Comparison of ENCODE assay signal across 8 cellular contexts in genomic region chr3:185824467-185825378, GRCh38. TPM values are rescaled to one million over a fixed set of nuclear protein-coding genes. Genes with fewer than 3 reads are reported as not detected.
DNase-seq lines count a peak whose midpoint lies in the region; ATAC-seq and TF ChIP-seq lines count a peak whose summit lies in the region.

IGF2BP2 (minus strand) TSS chr3:185825042; CDS start chr3:185824960, 82 bp downstream.

- peak; percentile 76 for DNase-seq in GM23338 (ENCODE audit: low spot score)
- peak; percentile 20 for DNase-seq in NCI-H1048 (lab: John Stamatoyannopoulos, UW)
- peak; percentile 87 for DNase-seq in activated CD4-positive, alpha-beta T cell treated with anti-CD3 and anti-CD28 coated beads, Interleukin-2, amount 10 ng/mL, durations not matched to agents 24 days and 14 days
- DNase-seq in effector memory CD4-positive, alpha-beta T cell = peak in 1 of 3 donors; percentile 9
- peak; percentile 69 for DNase-seq in lung (ENCODE audit: low spot score)
- peak; percentile 28 for DNase-seq in stimulated activated CD8-positive, alpha-beta memory T cell treated with anti-CD3 and anti-CD28 coated beads, Interleukin-4, amount 100 ng/mL, for 24 hours (ENCODE audit: low read depth)

- peak within 1 kb of the TSS; percentile 95 for H3K4me3 Mint-ChIP-seq in GM23338
- peak within 1 kb of the TSS; percentile 86 for H3K4me3 Mint-ChIP-seq in activated CD4-positive, alpha-beta T cell treated with anti-CD3 and anti-CD28 coated beads, Interleukin-2, amount 10 ng/mL, durations not matched to agents 24 days and 14 days

- H3K27me3 ChIP-seq in DOHH2 (ENCODE audit: control insufficient read depth, low read length) (peaks cover 77% of the 10 kb centered on the region), GM23338 (ENCODE audit: insufficient read depth) (peaks cover 10% of the 10 kb centered on the region), lung (ENCODE audit: control insufficient read depth, insufficient read depth) (no peaks in the 10 kb centered on the region)
- H3K27me3 ChIP-seq in effector memory CD4-positive, alpha-beta T cell (replicated peaks; ENCODE audit: control insufficient read depth, insufficient read depth, low read length, poor library complexity, severe bottlenecking) = peaks cover 37% of the 10 kb centered on the region

- TF ChIP-seq CTCF in DOHH2 (IDR thresholded peaks at IDR 0.05; ENCODE audit: low read depth, low read length, poor library complexity, severe bottlenecking) (no peak), GM23338 (conservative IDR thresholded peaks at IDR 0.05; ENCODE audit: low read depth in 2 of 2) (peak in 1 of 2 experiments; percentile 26; a peak in 1 of 4 replicates), lung (IDR thresholded peaks at IDR 0.05; ENCODE audit: control extremely low read depth, extremely low read depth) (no peak)

- H3K27me3 Mint-ChIP-seq in GM23338 (ENCODE audit: insufficient read depth, low read depth, poor library complexity) = peaks cover 18% of the 10 kb centered on the region
- H3K27me3 Mint-ChIP-seq in activated CD4-positive, alpha-beta T cell treated with anti-CD3 and anti-CD28 coated beads, Interleukin-2, amount 10 ng/mL, durations not matched to agents 24 days and 14 days = peaks cover 72% of the 10 kb centered on the region

- H3K36me3 ChIP-seq in DOHH2 (ENCODE audit: control insufficient read depth, low read length) = no peaks in the 10 kb centered on the region
- peaks cover 16% of the 10 kb centered on the region for H3K36me3 ChIP-seq in GM23338 (ENCODE audit: insufficient read depth)
- H3K36me3 ChIP-seq in effector memory CD4-positive, alpha-beta T cell (ENCODE audit: control insufficient read depth, insufficient read depth, low read length) = no peaks in the 10 kb centered on the region
- H3K36me3 ChIP-seq in lung (ENCODE audit: control insufficient read depth in 2 of 2, insufficient read depth in 2 of 2, low read length in 2 of 2) = no peaks in the 10 kb centered on the region

- peaks cover 35% of the 10 kb centered on the region for H3K9me3 Mint-ChIP-seq in GM23338
- no peaks in the 10 kb centered on the region for H3K9me3 Mint-ChIP-seq in activated CD4-positive, alpha-beta T cell treated with anti-CD3 and anti-CD28 coated beads, Interleukin-2, amount 10 ng/mL, durations not matched to agents 24 days and 14 days

- intact Hi-C loops in activated CD4-positive, alpha-beta T cell treated with anti-CD3 and anti-CD28 coated beads, Interleukin-2, amount 10 ng/mL, durations not matched to agents 24 days and 14 days (cut with micrococcal nuclease) = loop anchor here (2.0 kb wide), 1 partner anchor 104 kb away; no protein-coding TSS in a partner anchor

- peak within 1 kb of the TSS; percentile 17; the same call in 1 of the 2 replicates for H2AFZ ChIP-seq in GM23338

- no peaks in the 10 kb centered on the region for H4K20me1 ChIP-seq in DOHH2 (ENCODE audit: control insufficient read depth, insufficient read depth, low read depth, low read length)
- peaks cover 6% of the 10 kb centered on the region for H4K20me1 ChIP-seq in GM23338 (replicated peaks; ENCODE audit: insufficient read depth)

- no peaks in the 10 kb centered on the region for H3K9me3 ChIP-seq in DOHH2 (ENCODE audit: control insufficient read depth, insufficient read depth, low read length)
- H3K9me3 ChIP-seq in effector memory CD4-positive, alpha-beta T cell (ENCODE audit: control insufficient read depth, low read length) = no peaks in the 10 kb centered on the region
- no peaks in the 10 kb centered on the region for H3K9me3 ChIP-seq in lung (ENCODE audit: control insufficient read depth in 2 of 2, insufficient read depth in 1 of 2, low read length in 1 of 2)

- peaks cover 29% of the 10 kb centered on the region for H3K4me1 Mint-ChIP-seq in GM23338
- H3K4me1 Mint-ChIP-seq in activated CD4-positive, alpha-beta T cell treated with anti-CD3 and anti-CD28 coated beads, Interleukin-2, amount 10 ng/mL, durations not matched to agents 24 days and 14 days = peaks cover 13% of the 10 kb centered on the region

- ATAC-seq in GM23338 (peak; percentile 55), lung (ENCODE audit: insufficient read depth, low FRiP score) (peak; percentile 74), HG02840 (IDR thresholded peaks at IDR 0.05; ENCODE audit: low FRiP score, unreplicated experiment) (no peak)

- H3K79me2 ChIP-seq in DOHH2 (ENCODE audit: control insufficient read depth, low read length) (no peaks in the 10 kb centered on the region), GM23338 (replicated peaks; ENCODE audit: insufficient read depth) (peaks cover 70% of the 10 kb centered on the region)

- H3K4me1 ChIP-seq in DOHH2 (ENCODE audit: control insufficient read depth, low read length) (no peaks in the 10 kb centered on the region; the same call in 1 of the 2 replicates), GM23338 (ENCODE audit: insufficient read depth) (peaks cover 32% of the 10 kb centered on the region), lung (ENCODE audit: control insufficient read depth in 2 of 2, insufficient read depth in 2 of 2, low read length in 2 of 2) (no peaks in the 10 kb centered on the region)
- H3K4me1 ChIP-seq in effector memory CD4-positive, alpha-beta T cell (ENCODE audit: control insufficient read depth, insufficient read depth, low read length, poor library complexity, severe bottlenecking) = peaks cover 15% of the 10 kb centered on the region

- WGBS in lung, 2 donors = 0 to 1% methylated on average over 45 to 111 of the region's 113 CpGs

- H3F3A ChIP-seq in DOHH2 (ENCODE audit: control insufficient read depth, insufficient read depth) = no peaks in the 10 kb centered on the region
- peaks cover 4% of the 10 kb centered on the region; the same call in 1 of the 2 replicates for H3F3A ChIP-seq in GM23338 (replicated peaks; ENCODE audit: low read depth)

- H3K4me3 ChIP-seq in DOHH2 (ENCODE audit: low read length) (peak within 1 kb of the TSS; percentile 41; the same call in 1 of the 2 replicates), GM23338 (peak within 1 kb of the TSS; percentile 70), lung (peak within 1 kb of the TSS; percentile 64)
- peak within 1 kb of the TSS; percentile 68 for H3K4me3 ChIP-seq in effector memory CD4-positive, alpha-beta T cell (ENCODE audit: insufficient read depth, low read depth, low read length, poor library complexity, severe bottlenecking)

- H3K27ac ChIP-seq in DOHH2 (ENCODE audit: low read depth, low read length) (no peak within 1 kb of the TSS), GM23338 (ENCODE audit: low read depth) (peak within 1 kb of the TSS; percentile 64), lung (ENCODE audit: low read depth in 1 of 2, low read length in 1 of 2) (peak within 1 kb of the TSS; percentile 75 to 83)
- H3K27ac ChIP-seq in effector memory CD4-positive, alpha-beta T cell (ENCODE audit: insufficient read depth, low read length, poor library complexity, severe bottlenecking) = no peak within 1 kb of the TSS

- H3K4me2 ChIP-seq in DOHH2 (ENCODE audit: low read length) = peak within 1 kb of the TSS; percentile 58
- peak within 1 kb of the TSS; percentile 88 for H3K4me2 ChIP-seq in GM23338

- H3K36me3 Mint-ChIP-seq in GM23338 (ENCODE audit: low read depth) = peaks cover 42% of the 10 kb centered on the region
- peaks cover 2% of the 10 kb centered on the region for H3K36me3 Mint-ChIP-seq in activated CD4-positive, alpha-beta T cell treated with anti-CD3 and anti-CD28 coated beads, Interleukin-2, amount 10 ng/mL, durations not matched to agents 24 days and 14 days (ENCODE audit: low read depth)

- H3K27ac Mint-ChIP-seq in GM23338 = peak within 1 kb of the TSS; percentile 97
- H3K27ac Mint-ChIP-seq in activated CD4-positive, alpha-beta T cell treated with anti-CD3 and anti-CD28 coated beads, Interleukin-2, amount 10 ng/mL, durations not matched to agents 24 days and 14 days = peak within 1 kb of the TSS; percentile 68

- H3K9me2 ChIP-seq in DOHH2 (replicated peaks; ENCODE audit: control insufficient read depth, low read length) (no peaks in the 10 kb centered on the region), GM23338 (ENCODE audit: insufficient read depth) (no peaks in the 10 kb centered on the region; the same call in 1 of the 2 replicates)

TF ChIP-seq in GM23338, 12 proteins besides CTCF, POLR2A, EP300 and RAD21:
- peak; percentile 78 for TF ChIP-seq POLR2AphosphoS5 (IDR thresholded peaks at IDR 0.05; ENCODE audit: low read depth)
- TF ChIP-seq NANOG (IDR thresholded peaks at IDR 0.05; ENCODE audit: borderline replicate concordance) = no peak
TF ChIP-seq in GM23338: peak in this region for 1.

RNA-seq across cellular contexts. Expression of gene IGF2BP2, which starts in this region (rescaled TPM):
- 84.5 and 87.4 TPM in 2 replicates for total RNA-seq in GM23338 (2014; rRNA removed; shearing (Covaris generic))
- polyA plus RNA-seq in GM23338 (2016; fragmentation: Nextera tagmentation; extraction: Ambion mirVana) (79.6 and 82.9 TPM in 2 replicates), lung (1 to 10 TPM; 7.8 to 8.1 TPM)
- 0.64 and 0.89 TPM in 2 replicates for total RNA-seq in activated CD4-positive, alpha-beta T cell treated with anti-CD3 and anti-CD28 coated beads, Interleukin-2, amount 10 ng/mL, durations not matched to agents 24 days and 14 days
- total RNA-seq in lung = 10 to 100 TPM; 15.6 to 92.6 TPM

Comparison
In these comparisons a context has a peak if more than half of its experiments do, and no peak if none do; other contexts are left out.
1. Peak in DNase-seq in activated CD4-positive, alpha-beta T cell treated with anti-CD3 and anti-CD28 coated beads, Interleukin-2, amount 10 ng/mL, durations not matched to agents 24 days and 14 days; RNA of the gene not detected or under 1 TPM.
2. H3K27ac ChIP-seq: peak in GM23338 (single experiment) and lung (2 of 2); none in DOHH2 (single experiment) and effector memory CD4-positive, alpha-beta T cell (single experiment).
3. Peak in every context shown above with its lines, with median percentiles within 50 percentile points of each other: H3K4me3 ChIP-seq.